In genomic region chr14:101947904-101948665, GRCh38 we compare ENCODE assay signal across 1 cellular context.
TF ChIP-seq lines count a peak whose summit lies in the region.

No MANE protein-coding gene starts in this region.

TF ChIP-seq in HEK293, 187 proteins besides CTCF, POLR2A, EP300 and RAD21 (continued from another document and continues in another):
- peak; percentile 43; the same call in 1 of the 2 replicates for TF ChIP-seq ZNF366 (tag by site-specific recombination; conservative IDR thresholded peaks at IDR 0.05)
- TF ChIP-seq ZNF211 (tag by site-specific recombination; IDR thresholded peaks at IDR 0.05; ENCODE audit: low read depth) = no peak
- no peak for TF ChIP-seq ZNF670 (tag by site-specific recombination; IDR thresholded peaks at IDR 0.05; ENCODE audit: low read depth)
- no peak for TF ChIP-seq PRDM6 (tag by site-specific recombination; IDR thresholded peaks at IDR 0.05)
- TF ChIP-seq ZNF398 (tag by site-specific recombination; IDR thresholded peaks at IDR 0.05) = no peak
- TF ChIP-seq MEIS1 (CRISPR knock-in tag; IDR thresholded peaks at IDR 0.05; ENCODE audit: borderline replicate concordance) = no peak
- TF ChIP-seq ZNF473 (tag by site-specific recombination; IDR thresholded peaks at IDR 0.05) = no peak
- TF ChIP-seq REST (tag by site-specific recombination; IDR thresholded peaks at IDR 0.05) = no peak
- peak; percentile 99 for TF ChIP-seq ZBTB8A (tag by site-specific recombination; IDR thresholded peaks at IDR 0.05)
- peak; percentile 99 for TF ChIP-seq SP2 (tag by site-specific recombination; IDR thresholded peaks at IDR 0.05)
- no peak for TF ChIP-seq ZNF776 (tag by site-specific recombination; IDR thresholded peaks at IDR 0.05; ENCODE audit: borderline replicate concordance)
- no peak for TF ChIP-seq ZFP3 (tag by site-specific recombination; IDR thresholded peaks at IDR 0.05; ENCODE audit: low read depth)
- no peak for TF ChIP-seq ZNF654 (tag by site-specific recombination; IDR thresholded peaks at IDR 0.05; ENCODE audit: low read depth)
- no peak for TF ChIP-seq ZNF677 (tag by site-specific recombination; IDR thresholded peaks at IDR 0.05)
- TF ChIP-seq HOXC10 (CRISPR knock-in tag; IDR thresholded peaks at IDR 0.05) = no peak
- no peak for TF ChIP-seq ZNF214 (tag by site-specific recombination; IDR thresholded peaks at IDR 0.05; ENCODE audit: borderline replicate concordance)
- peak; percentile 61 for TF ChIP-seq ZFHX2 (tag by site-specific recombination; conservative IDR thresholded peaks at IDR 0.05)
- TF ChIP-seq IKZF3 (tag by site-specific recombination; IDR thresholded peaks at IDR 0.05) = peak; percentile 71
- no peak for TF ChIP-seq ZNF488 (tag by site-specific recombination; IDR thresholded peaks at IDR 0.05)
- TF ChIP-seq ATF2 (tag by site-specific recombination; IDR thresholded peaks at IDR 0.05; ENCODE audit: low read depth) = peak; percentile 70
- TF ChIP-seq PRDM2 (tag by site-specific recombination; IDR thresholded peaks at IDR 0.05; ENCODE audit: borderline replicate concordance) = no peak
- peak; percentile 46; the same call in 1 of the 2 replicates for TF ChIP-seq ZFP37 (tag by site-specific recombination; IDR thresholded peaks at IDR 0.05)
- TF ChIP-seq ZNF324 (tag by site-specific recombination; IDR thresholded peaks at IDR 0.05) = no peak
- no peak for TF ChIP-seq ZNF10 (tag by site-specific recombination; IDR thresholded peaks at IDR 0.05)
- TF ChIP-seq PBX3 (CRISPR knock-in tag; IDR thresholded peaks at IDR 0.05) = peak; percentile 62; the same call in 1 of the 2 replicates
- TF ChIP-seq ZNF785 (tag by site-specific recombination; IDR thresholded peaks at IDR 0.05) = no peak
- TF ChIP-seq ZNF416 (tag by site-specific recombination; IDR thresholded peaks at IDR 0.05) = no peak
- TF ChIP-seq ZNF658 (tag by site-specific recombination; IDR thresholded peaks at IDR 0.05) = no peak
- TF ChIP-seq MZF1 (tag by site-specific recombination; IDR thresholded peaks at IDR 0.05; ENCODE audit: borderline replicate concordance) = no peak
- peak; percentile 58 for TF ChIP-seq ZNF518A (tag by site-specific recombination; conservative IDR thresholded peaks at IDR 0.05; ENCODE audit: low read depth)
- peak; percentile 84 for TF ChIP-seq ZNF501 (tag by site-specific recombination; IDR thresholded peaks at IDR 0.05)
- peak; percentile 39; the same call in 1 of the 2 replicates for TF ChIP-seq INSM2 (tag by site-specific recombination; IDR thresholded peaks at IDR 0.05)
